In genomic region chr14:22872833-22873520, GRCh38 we compare ENCODE assay signal across 1 cellular context.
TF ChIP-seq lines count a peak whose summit lies in the region.

No MANE protein-coding gene starts in this region.

TF ChIP-seq in K562, 482 proteins besides CTCF, POLR2A, EP300 and RAD21:
- TF ChIP-seq GABPA (tag; conservative IDR thresholded peaks at IDR 0.05; ENCODE audit: low read depth) (peak; percentile 9; the same call in 1 of the 2 replicates), ETV1 (tag; conservative IDR thresholded peaks at IDR 0.05; ENCODE audit: low read depth) (no peak), LCOR (CRISPR knock-in tag; IDR thresholded peaks at IDR 0.05) (peak; percentile 6; the same call in 1 of the 2 replicates), NR2C1 (IDR thresholded peaks at IDR 0.05) (no peak), NR2C1 (tag; IDR thresholded peaks at IDR 0.05) (no peak), DEAF1 (CRISPR knock-in tag; IDR thresholded peaks at IDR 0.05) (no peak), TAF9B (IDR thresholded peaks at IDR 0.05; ENCODE audit: partially characterized antibody) (peak; percentile 1), SIN3A (IDR thresholded peaks at IDR 0.05; ENCODE audit: borderline replicate concordance in 2 of 2, control insufficient read depth in 1 of 2, low read depth in 2 of 2, low read length in 2 of 2) (0 out of 4 replicates have a peak, but pooled peaks of 1 of the 2 experiments have one; percentile 15), BRD9 (IDR thresholded peaks at IDR 0.05; ENCODE audit: low read depth, partially characterized antibody) (peak; percentile 3), ETV5 (CRISPR knock-in tag; IDR thresholded peaks at IDR 0.05; ENCODE audit: low read depth) (0 out of 2 replicates have a peak, but pooled peaks have one; percentile 33), NRF1 (conservative IDR thresholded peaks at IDR 0.05 in 1 of 2, IDR thresholded peaks at IDR 0.05 in 1 of 2) (peak; percentile 37 to 60; a peak in 2 of 4 replicates), GATAD2A (IDR thresholded peaks at IDR 0.05) (no peak), NFRKB (IDR thresholded peaks at IDR 0.05; ENCODE audit: low read depth) (no peak)
- TF ChIP-seq, protein P1, sequence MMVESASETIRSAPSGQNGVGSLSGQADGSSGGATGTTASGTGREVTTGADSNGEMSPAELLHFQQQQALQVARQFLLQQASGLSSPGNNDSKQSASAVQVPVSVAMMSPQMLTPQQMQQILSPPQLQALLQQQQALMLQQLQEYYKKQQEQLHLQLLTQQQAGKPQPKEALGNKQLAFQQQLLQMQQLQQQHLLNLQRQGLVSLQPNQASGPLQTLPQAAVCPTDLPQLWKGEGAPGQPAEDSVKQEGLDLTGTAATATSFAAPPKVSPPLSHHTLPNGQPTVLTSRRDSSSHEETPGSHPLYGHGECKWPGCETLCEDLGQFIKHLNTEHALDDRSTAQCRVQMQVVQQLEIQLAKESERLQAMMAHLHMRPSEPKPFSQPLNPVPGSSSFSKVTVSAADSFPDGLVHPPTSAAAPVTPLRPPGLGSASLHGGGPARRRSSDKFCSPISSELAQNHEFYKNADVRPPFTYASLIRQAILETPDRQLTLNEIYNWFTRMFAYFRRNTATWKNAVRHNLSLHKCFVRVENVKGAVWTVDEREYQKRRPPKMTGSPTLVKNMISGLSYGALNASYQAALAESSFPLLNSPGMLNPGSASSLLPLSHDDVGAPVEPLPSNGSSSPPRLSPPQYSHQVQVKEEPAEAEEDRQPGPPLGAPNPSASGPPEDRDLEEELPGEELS (CRISPR knock-in tag; IDR thresholded peaks at IDR 0.05; ENCODE audit: borderline replicate concordance): no peak
- TF ChIP-seq, protein P2, sequence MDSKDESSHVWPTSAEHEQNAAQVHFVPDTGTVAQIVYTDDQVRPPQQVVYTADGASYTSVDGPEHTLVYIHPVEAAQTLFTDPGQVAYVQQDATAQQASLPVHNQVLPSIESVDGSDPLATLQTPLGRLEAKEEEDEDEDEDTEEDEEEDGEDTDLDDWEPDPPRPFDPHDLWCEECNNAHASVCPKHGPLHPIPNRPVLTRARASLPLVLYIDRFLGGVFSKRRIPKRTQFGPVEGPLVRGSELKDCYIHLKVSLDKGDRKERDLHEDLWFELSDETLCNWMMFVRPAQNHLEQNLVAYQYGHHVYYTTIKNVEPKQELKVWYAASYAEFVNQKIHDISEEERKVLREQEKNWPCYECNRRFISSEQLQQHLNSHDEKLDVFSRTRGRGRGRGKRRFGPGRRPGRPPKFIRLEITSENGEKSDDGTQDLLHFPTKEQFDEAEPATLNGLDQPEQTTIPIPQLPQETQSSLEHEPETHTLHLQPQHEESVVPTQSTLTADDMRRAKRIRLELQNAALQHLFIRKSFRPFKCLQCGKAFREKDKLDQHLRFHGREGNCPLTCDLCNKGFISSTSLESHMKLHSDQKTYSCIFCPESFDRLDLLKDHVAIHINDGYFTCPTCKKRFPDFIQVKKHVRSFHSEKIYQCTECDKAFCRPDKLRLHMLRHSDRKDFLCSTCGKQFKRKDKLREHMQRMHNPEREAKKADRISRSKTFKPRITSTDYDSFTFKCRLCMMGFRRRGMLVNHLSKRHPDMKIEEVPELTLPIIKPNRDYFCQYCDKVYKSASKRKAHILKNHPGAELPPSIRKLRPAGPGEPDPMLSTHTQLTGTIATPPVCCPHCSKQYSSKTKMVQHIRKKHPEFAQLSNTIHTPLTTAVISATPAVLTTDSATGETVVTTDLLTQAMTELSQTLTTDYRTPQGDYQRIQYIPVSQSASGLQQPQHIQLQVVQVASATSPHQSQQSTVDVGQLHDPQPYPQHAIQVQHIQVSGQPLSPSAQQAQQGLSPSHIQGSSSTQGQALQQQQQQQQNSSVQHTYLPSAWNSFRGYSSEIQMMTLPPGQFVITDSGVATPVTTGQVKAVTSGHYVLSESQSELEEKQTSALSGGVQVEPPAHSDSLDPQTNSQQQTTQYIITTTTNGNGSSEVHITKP (IDR thresholded peaks at IDR 0.05; ENCODE audit: partially characterized antibody): peak; percentile 66
- TF ChIP-seq, protein P3, sequence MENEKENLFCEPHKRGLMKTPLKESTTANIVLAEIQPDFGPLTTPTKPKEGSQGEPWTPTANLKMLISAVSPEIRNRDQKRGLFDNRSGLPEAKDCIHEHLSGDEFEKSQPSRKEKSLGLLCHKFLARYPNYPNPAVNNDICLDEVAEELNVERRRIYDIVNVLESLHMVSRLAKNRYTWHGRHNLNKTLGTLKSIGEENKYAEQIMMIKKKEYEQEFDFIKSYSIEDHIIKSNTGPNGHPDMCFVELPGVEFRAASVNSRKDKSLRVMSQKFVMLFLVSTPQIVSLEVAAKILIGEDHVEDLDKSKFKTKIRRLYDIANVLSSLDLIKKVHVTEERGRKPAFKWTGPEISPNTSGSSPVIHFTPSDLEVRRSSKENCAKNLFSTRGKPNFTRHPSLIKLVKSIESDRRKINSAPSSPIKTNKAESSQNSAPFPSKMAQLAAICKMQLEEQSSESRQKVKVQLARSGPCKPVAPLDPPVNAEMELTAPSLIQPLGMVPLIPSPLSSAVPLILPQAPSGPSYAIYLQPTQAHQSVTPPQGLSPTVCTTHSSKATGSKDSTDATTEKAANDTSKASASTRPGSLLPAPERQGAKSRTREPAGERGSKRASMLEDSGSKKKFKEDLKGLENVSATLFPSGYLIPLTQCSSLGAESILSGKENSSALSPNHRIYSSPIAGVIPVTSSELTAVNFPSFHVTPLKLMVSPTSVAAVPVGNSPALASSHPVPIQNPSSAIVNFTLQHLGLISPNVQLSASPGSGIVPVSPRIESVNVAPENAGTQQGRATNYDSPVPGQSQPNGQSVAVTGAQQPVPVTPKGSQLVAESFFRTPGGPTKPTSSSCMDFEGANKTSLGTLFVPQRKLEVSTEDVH (IDR thresholded peaks at IDR 0.05; ENCODE audit: low read depth, partially characterized antibody): peak; percentile 10
TF ChIP-seq in K562: peak in this region for 9.
